Comparison of ENCODE assay signal across 8 cellular contexts in genomic region chr1:35718492-35719336, GRCh38. TPM values are rescaled to one million over a fixed set of nuclear protein-coding genes. Genes with fewer than 3 reads are reported as not detected.
DNase-seq lines count a peak whose midpoint lies in the region; ATAC-seq and TF ChIP-seq lines count a peak whose summit lies in the region.

Gene C1orf216, minus strand, starts transcription at chr1:35718884. Its CDS starts 2,563 bp downstream, at chr1:35716321.

- in situ Hi-C loops in G401 (cut with HindIII; ENCODE audit: low sequenced_read_pairs): no loop called here

- H3K9me3 ChIP-seq in left lung: no peaks in the 10 kb centered on the region

- peak within 1 kb of the TSS; percentile 81 to 85 for H3K27ac ChIP-seq in left lung

- no peaks in the 10 kb centered on the region for H3K27me3 ChIP-seq in left lung

- intact Hi-C loops in left lung (cut with DNase I): no loop called here

- peaks cover 13 to 40% of the 10 kb centered on the region in 2 donors for H3K4me1 ChIP-seq in left lung

- TF ChIP-seq CTCF in left lung (IDR thresholded peaks at IDR 0.05): no peak

- DNase-seq in G401 (ENCODE audit: low spot score) (peak; percentile 45), HCEC 1CT (peak; percentile 66), NCI-H2196 (lab: John Stamatoyannopoulos, UW; ENCODE audit: unreplicated experiment) (peak; percentile 73), dedifferentiated amniotic fluid mesenchymal stem cell (ENCODE audit: extremely low spot score) (peak; percentile 56), left lung (peak; percentile 78 to 93), NCI-H1417 treated with DMSO at 0.1 percent for 48 hours (lab: John Stamatoyannopoulos, UW) (no peak)
- DNase-seq in activated CD4-positive, alpha-beta T cell treated with anti-CD3 and anti-CD28 coated beads, Interleukin-2, amount 50 U/mL, for 4 hours: peak; percentile 77 to 81
- peak; percentile 79 for DNase-seq in stimulated activated CD4-positive, alpha-beta T cell treated with anti-CD3 and anti-CD28 coated beads, Interleukin-4, amount 100 ng/mL, for 1 hour

- ATAC-seq in left lung: peak; percentile 92

- peak within 1 kb of the TSS; percentile 70 to 94 for H3K4me3 ChIP-seq in left lung

- peaks cover 0 to 17% of the 10 kb centered on the region in 2 donors for H3K36me3 ChIP-seq in left lung

RNA-seq across cellular contexts. Expression of gene C1orf216, which starts in this region (rescaled TPM):
- total RNA-seq in G401 (2014; rRNA removed; shearing (Covaris generic)): 18.0 and 18.4 TPM in 2 replicates
- total RNA-seq in left lung: 10 to 100 TPM; 15.3 to 16.1 TPM
